Comparison of ENCODE assay signal across 28 cellular contexts in genomic region chr3:162292409-162292808, GRCh38.
"Had no signal": no experiment of that assay in that cellular context is flagged by ENCODE, and none has a peak within 500 bp of the region (broad histone marks: within the 10 kb centered on the region; RNA-seq: fewer than 3 reads in every experiment).

No MANE protein-coding gene starts in this region.

- H3K4me3 Mint-ChIP-seq: activated naive CD4-positive, alpha-beta T cell treated with anti-CD3 and anti-CD28 coated beads for 36 hours; activated naive CD8-positive, alpha-beta T cell treated with anti-CD3 and anti-CD28 coated beads for 36 hours; activated T-helper 1 cell treated with anti-CD3 and anti-CD28 coated beads, Interleukin-12 subunit alpha, Interleukin-12 subunit beta, Interleukin-2, Interleukin-4 antibody, amounts not matched to agents 30 ng/mL and 10 ng/mL and 1 ng/mL, durations not matched to agents 14 hours and 24 hours and 36 hours; memory B cell; naive thymus-derived CD4-positive, alpha-beta T cell; stimulated activated naive CD8-positive, alpha-beta T cell treated with anti-CD3 and anti-CD28 coated beads, Interleukin-15, Interleukin-2, amounts not matched to agents 100 ng/mL and 50 ng/mL, for 24 hours had no signal

- H3K36me3 ChIP-seq: adrenal gland, ovary, right lobe of liver, thoracic aorta, WERI-Rb-1 had no signal

- H3K4me3 ChIP-seq: adrenal gland, ovary, right lobe of liver, thoracic aorta had no signal

- H3K4me1 Mint-ChIP-seq: activated naive CD8-positive, alpha-beta T cell treated with anti-CD3 and anti-CD28 coated beads for 36 hours; memory B cell; naive thymus-derived CD4-positive, alpha-beta T cell had no signal

- H3K27me3 ChIP-seq: adrenal gland, ovary, right lobe of liver had no signal

- H3K9me3 Mint-ChIP-seq: activated naive CD8-positive, alpha-beta T cell treated with anti-CD3 and anti-CD28 coated beads for 36 hours; activated T-helper 1 cell treated with anti-CD3 and anti-CD28 coated beads, Interleukin-12 subunit alpha, Interleukin-12 subunit beta, Interleukin-2, Interleukin-4 antibody, amounts not matched to agents 30 ng/mL and 10 ng/mL and 1 ng/mL, durations not matched to agents 14 hours and 24 hours and 36 hours had no signal

- H3K27ac ChIP-seq: adrenal gland, ovary, right lobe of liver, thoracic aorta, WERI-Rb-1 had no signal

- H3K9me3 ChIP-seq: adrenal gland, ovary, right lobe of liver, thoracic aorta had no signal

- H3K36me3 Mint-ChIP-seq: activated naive CD8-positive, alpha-beta T cell treated with anti-CD3 and anti-CD28 coated beads for 36 hours; memory B cell; naive thymus-derived CD4-positive, alpha-beta T cell had no signal

- H3K27me3 Mint-ChIP-seq: activated naive CD8-positive, alpha-beta T cell treated with anti-CD3 and anti-CD28 coated beads for 36 hours; memory B cell; naive thymus-derived CD4-positive, alpha-beta T cell; progenitor cell of endocrine pancreas; stimulated activated naive CD8-positive, alpha-beta T cell treated with anti-CD3 and anti-CD28 coated beads, Interleukin-15, Interleukin-2, amounts not matched to agents 100 ng/mL and 50 ng/mL, for 24 hours had no signal

- DNase-seq: activated CD4-positive, alpha-beta T cell treated with anti-CD3 and anti-CD28 coated beads for 48 hours; activated CD4-positive, alpha-beta T cell treated with anti-CD3 and anti-CD28 coated beads, Interleukin-2, amount 50 U/mL, for 48 hours; activated CD8-positive, alpha-beta memory T cell treated with anti-CD3 and anti-CD28 coated beads, Interleukin-2, amount 50 U/mL, for 4 hours; activated effector memory CD4-positive, alpha-beta T cell treated with anti-CD3 and anti-CD28 coated beads, Interleukin-2, amount 50 U/mL, for 16 hours; activated naive CD4-positive, alpha-beta T cell treated with anti-CD3 and anti-CD28 coated beads for 36 hours; activated naive CD8-positive, alpha-beta T cell treated with anti-CD3 and anti-CD28 coated beads for 36 hours; activated T-cell treated with anti-CD3 and anti-CD28 coated beads, Interleukin-2, amount 50 U/mL, for 1 hour; adrenal gland; caudate nucleus; foreskin fibroblast; head of caudate nucleus; hippocampal formation; kidney; left colon; midbrain; naive thymus-derived CD4-positive, alpha-beta T cell; ovary; right lobe of liver; stimulated activated CD4-positive, alpha-beta T cell treated with anti-CD3 and anti-CD28 coated beads, Interleukin-4, amount 100 ng/mL, for 1 hour; T1000; trophoblast cell; WERI-Rb-1 had no signal

- H3K27ac Mint-ChIP-seq: activated naive CD4-positive, alpha-beta T cell treated with anti-CD3 and anti-CD28 coated beads for 36 hours; activated naive CD8-positive, alpha-beta T cell treated with anti-CD3 and anti-CD28 coated beads for 36 hours; activated T-helper 1 cell treated with anti-CD3 and anti-CD28 coated beads, Interleukin-12 subunit alpha, Interleukin-12 subunit beta, Interleukin-2, Interleukin-4 antibody, amounts not matched to agents 30 ng/mL and 10 ng/mL and 1 ng/mL, durations not matched to agents 14 hours and 24 hours and 36 hours; memory B cell; naive thymus-derived CD4-positive, alpha-beta T cell; progenitor cell of endocrine pancreas; stimulated activated naive CD8-positive, alpha-beta T cell treated with anti-CD3 and anti-CD28 coated beads, Interleukin-15, Interleukin-2, amounts not matched to agents 100 ng/mL and 50 ng/mL, for 24 hours had no signal

- ATAC-seq: activated CD4-positive, CD25-positive, alpha-beta regulatory T cell treated with anti-CD3 and anti-CD28 coated beads, Interleukin-2, amount 50 U/mL, for 24 hours; left colon; naive thymus-derived CD4-positive, alpha-beta T cell; right lobe of liver had no signal
